20 cellular contexts compared by ENCODE assay signal in the genomic region with DNA sequence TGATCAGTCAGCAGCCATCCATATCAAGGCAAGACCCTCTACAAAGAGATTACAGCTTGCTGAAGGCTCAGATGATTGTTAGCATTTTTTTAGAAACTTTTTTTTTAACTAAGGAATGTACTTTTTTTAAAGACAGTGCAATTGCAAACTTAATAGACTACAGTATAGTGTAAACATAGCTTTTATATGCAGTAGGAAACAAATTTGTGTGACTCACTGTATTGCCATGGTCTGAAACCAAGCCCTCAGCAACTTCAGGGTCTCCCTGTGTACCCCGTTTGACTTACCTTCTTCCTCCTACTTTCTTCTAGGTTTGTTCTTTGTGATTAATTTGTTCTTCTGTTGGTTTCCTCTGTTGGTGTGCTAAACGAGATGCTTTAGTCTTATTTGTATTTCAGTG.
DNase-seq lines count a peak whose midpoint lies in the region; ATAC-seq, FAIRE-seq and TF ChIP-seq lines count a peak whose summit lies in the region.
"Had no signal": no experiment of that assay in that cellular context is flagged by ENCODE, and none has a peak within 500 bp of the region (broad histone marks: within the 10 kb centered on the region; RNA-seq: fewer than 3 reads in every experiment).

No MANE protein-coding gene starts in this region.

- FAIRE-seq in kidney (lab: Jason Lieb, UNC) = no peak
- FAIRE-seq: D721Med, G401.6 had no signal

- H3K9ac ChIP-seq in adipocyte (ENCODE audit: low read length) = no peak overlapping the region
- no peak overlapping the region for H3K9ac ChIP-seq in endodermal cell (ENCODE audit: extremely low read depth, low read length, poor library complexity, severe bottlenecking)
- no peak overlapping the region for H3K9ac ChIP-seq in kidney (ENCODE audit: low read length in 2 of 2)

- H3K27me3 ChIP-seq in adipocyte (replicated peaks; ENCODE audit: control insufficient read depth, insufficient read depth, low read length) = no peaks in the 10 kb centered on the region
- H3K27me3 ChIP-seq in endodermal cell (ENCODE audit: control insufficient read depth, insufficient read depth, low read length, poor library complexity, severe bottlenecking) = no peaks in the 10 kb centered on the region
- no peaks in the 10 kb centered on the region for H3K27me3 ChIP-seq in psoas muscle (ENCODE audit: insufficient read depth in 3 of 3, low read length in 2 of 3)
- H3K27me3 ChIP-seq: MG63 had no signal

- H3K9me3 Mint-ChIP-seq in endodermal cell = no peaks in the 10 kb centered on the region
- H3K9me3 Mint-ChIP-seq: CD4-positive, alpha-beta T cell had no signal

- H3K27ac ChIP-seq in endodermal cell (ENCODE audit: low read depth, low read length) = no peak overlapping the region
- peak overlapping the region; percentile 59 for H3K27ac ChIP-seq in psoas muscle
- no peak overlapping the region for H3K27ac ChIP-seq in kidney (ENCODE audit: low read depth in 2 of 2, low read length in 2 of 2)
- H3K27ac ChIP-seq: PC-9 had no signal

- no peak for ATAC-seq in psoas muscle
- no peak for ATAC-seq in HG03571 (IDR thresholded peaks at IDR 0.05; ENCODE audit: unreplicated experiment)
- ATAC-seq: Right ventricle myocardium inferior had no signal

- H3K27ac Mint-ChIP-seq in endodermal cell = peak overlapping the region; percentile 1
- H3K27ac Mint-ChIP-seq: CD4-positive, alpha-beta T cell had no signal

- peaks cover 8% of the 10 kb centered on the region for H3K36me3 Mint-ChIP-seq in endodermal cell (ENCODE audit: low read depth)

- 88% methylated on average over 2 of the region's 2 CpGs; no CpG with 5 or more reads in 1 of the 2 experiments for WGBS in endodermal cell (ENCODE audit: insufficient coverage in 1 of 2, insufficient read length in 1 of 2), 2 experiments
- WGBS in psoas muscle, 3 donors = 66 to 72% (median 70%) methylated on average over 2 of the region's 2 CpGs

- H3K4me3 ChIP-seq in adipocyte (ENCODE audit: low read length) (no peak overlapping the region), endodermal cell (ENCODE audit: low read length) (no peak overlapping the region), psoas muscle (no peak overlapping the region), kidney (ENCODE audit: low read length in 2 of 2) (no peak overlapping the region)
- H3K4me3 ChIP-seq: MG63, PC-9 had no signal

- H3K4me1 Mint-ChIP-seq in endodermal cell = peaks cover 21% of the 10 kb centered on the region

- H3K9me3 ChIP-seq in adipocyte (ENCODE audit: control insufficient read depth, low read length) = no peaks in the 10 kb centered on the region
- H3K9me3 ChIP-seq in endodermal cell (ENCODE audit: control insufficient read depth, low read length) = no peaks in the 10 kb centered on the region
- no peaks in the 10 kb centered on the region for H3K9me3 ChIP-seq in psoas muscle
- no peaks in the 10 kb centered on the region for H3K9me3 ChIP-seq in kidney (ENCODE audit: control insufficient read depth in 1 of 2, low read length in 2 of 2)
- H3K9me3 ChIP-seq: MG63 had no signal

- H3K36me3 ChIP-seq in adipocyte (ENCODE audit: control insufficient read depth, insufficient read depth, low read length, severe bottlenecking) = peaks cover 25% of the 10 kb centered on the region
- H3K36me3 ChIP-seq in endodermal cell (ENCODE audit: control insufficient read depth, insufficient read depth, low read length) = peaks cover 10% of the 10 kb centered on the region
- H3K36me3 ChIP-seq in psoas muscle (ENCODE audit: insufficient read depth in 1 of 2, low read depth in 1 of 2) = peaks cover 0 to 12% of the 10 kb centered on the region in 2 donors
- peaks cover 0 to 3% of the 10 kb centered on the region in 2 donors for H3K36me3 ChIP-seq in kidney (ENCODE audit: control insufficient read depth in 1 of 2, insufficient read depth in 2 of 2, low read length in 2 of 2)
- H3K36me3 ChIP-seq: MG63 had no signal

- intact Hi-C loops in psoas muscle (cut with DNase I) = no loop called here
- intact Hi-C loops in kidney (cut with DNase I) = loop anchor here (10.0 kb wide), 1 partner anchor 153 kb away; no protein-coding TSS in a partner anchor

- no peak overlapping the region for H3K4me3 Mint-ChIP-seq in endodermal cell
- H3K4me3 Mint-ChIP-seq: CD4-positive, alpha-beta T cell had no signal

- TF ChIP-seq CTCF in endodermal cell (conservative IDR thresholded peaks at IDR 0.05) = no peak
- TF ChIP-seq CTCF in psoas muscle (IDR thresholded peaks at IDR 0.05) = no peak
- TF ChIP-seq CTCF in kidney (IDR thresholded peaks at IDR 0.05; ENCODE audit: borderline replicate concordance, extremely low read depth, insufficient read depth) = no peak

- no peaks in the 10 kb centered on the region for H3K4me1 ChIP-seq in adipocyte (ENCODE audit: control insufficient read depth, insufficient read depth, low read length)
- H3K4me1 ChIP-seq in endodermal cell (ENCODE audit: control insufficient read depth, insufficient read depth, low read length) = no peaks in the 10 kb centered on the region
- peaks cover 63% of the 10 kb centered on the region for H3K4me1 ChIP-seq in psoas muscle
- H3K4me1 ChIP-seq in kidney (ENCODE audit: control insufficient read depth in 1 of 2, insufficient read depth in 1 of 2, low read depth in 1 of 2, low read length in 2 of 2) = peaks cover 7 to 17% of the 10 kb centered on the region in 2 donors

- no peaks in the 10 kb centered on the region for H3K27me3 Mint-ChIP-seq in endodermal cell (ENCODE audit: insufficient read depth)
- H3K27me3 Mint-ChIP-seq: CD4-positive, alpha-beta T cell had no signal

- peak; percentile 58 for DNase-seq in EH (ENCODE audit: low read depth)
- peak; percentile 33 for DNase-seq in adipocyte (ENCODE audit: low read depth)
- DNase-seq in endodermal cell = no peak
- DNase-seq in psoas muscle = no peak
- no peak for DNase-seq in NCI-H446 treated with DMSO at 0.1 percent for 48 hours (lab: John Stamatoyannopoulos, UW)
- no peak for DNase-seq in kidney
- DNase-seq: CD4-positive, alpha-beta T cell; KG1; MG63; NCI-H1105 treated with DMSO at 0.1 percent for 48 hours; NCI-H146; NCI-H1930; NCI-H2107; NCI-H524 treated with DMSO at 0.1 percent for 48 hours; NCI-H774; PC-9 had no signal

Comparison
In these comparisons a context has a peak if more than half of its experiments do, and no peak if none do; other contexts are left out.
1. DNase-seq: peak in EH (single experiment) and adipocyte (single experiment); none in endodermal cell (single experiment), psoas muscle (0 of 2), NCI-H446 treated with DMSO at 0.1 percent for 48 hours (single experiment) and kidney (single experiment).